In the genomic region with DNA sequence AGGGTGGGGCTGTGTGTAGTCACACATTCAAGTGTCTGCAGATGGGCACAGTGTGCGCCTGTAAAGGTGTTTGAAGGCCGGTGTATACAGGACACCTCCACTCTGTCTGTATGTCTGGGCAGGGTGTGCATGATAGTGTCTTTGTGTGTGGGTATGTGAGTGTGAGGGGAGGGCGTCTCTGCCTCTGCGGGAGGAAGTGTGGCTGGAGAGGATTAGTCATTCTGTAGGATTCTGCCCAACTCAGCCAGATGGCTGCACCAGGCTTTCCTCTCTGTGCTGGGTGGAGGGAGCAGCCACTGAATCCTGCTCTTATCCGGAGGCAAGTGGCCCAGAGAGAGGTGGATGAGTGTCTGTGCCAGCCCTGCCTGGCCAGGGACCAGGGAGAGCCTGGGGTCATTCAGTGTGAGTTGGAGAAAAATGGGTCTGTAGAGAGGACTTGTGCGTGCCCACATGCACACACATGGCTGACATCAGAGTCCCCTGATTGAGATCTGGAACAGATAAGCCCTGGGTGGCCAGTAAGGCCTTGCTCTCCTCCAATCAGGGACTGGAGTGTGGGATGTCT, we compare ENCODE assay signal across 1 cellular context.
TF ChIP-seq lines count a peak whose summit lies in the region.

No MANE protein-coding gene starts in this region.

TF ChIP-seq in SK-N-SH treated with all-trans-retinoic acid at 6 μM for 48 hours, 23 proteins besides CTCF, POLR2A, EP300 and RAD21 (continued from another document):
- TF ChIP-seq TSHZ2 (CRISPR knock-in tag; IDR thresholded peaks at IDR 0.05) (peak; percentile 60; the same call in 1 of the 2 replicates), ZFP3 (CRISPR knock-in tag; IDR thresholded peaks at IDR 0.05) (no peak), RARB (CRISPR knock-in tag; IDR thresholded peaks at IDR 0.05) (no peak), TCF4 (CRISPR knock-in tag; IDR thresholded peaks at IDR 0.05; ENCODE audit: borderline replicate concordance) (peak; percentile 62; the same call in 1 of the 2 replicates), SNAI2 (CRISPR knock-in tag; IDR thresholded peaks at IDR 0.05) (no peak), TOX (CRISPR knock-in tag; IDR thresholded peaks at IDR 0.05; ENCODE audit: borderline replicate concordance) (no peak), PPARA (CRISPR knock-in tag; IDR thresholded peaks at IDR 0.05; ENCODE audit: borderline replicate concordance) (no peak), ZFP30 (CRISPR knock-in tag; IDR thresholded peaks at IDR 0.05) (no peak), CSDC2 (CRISPR knock-in tag; IDR thresholded peaks at IDR 0.05) (no peak)
- TF ChIP-seq, protein P1, sequence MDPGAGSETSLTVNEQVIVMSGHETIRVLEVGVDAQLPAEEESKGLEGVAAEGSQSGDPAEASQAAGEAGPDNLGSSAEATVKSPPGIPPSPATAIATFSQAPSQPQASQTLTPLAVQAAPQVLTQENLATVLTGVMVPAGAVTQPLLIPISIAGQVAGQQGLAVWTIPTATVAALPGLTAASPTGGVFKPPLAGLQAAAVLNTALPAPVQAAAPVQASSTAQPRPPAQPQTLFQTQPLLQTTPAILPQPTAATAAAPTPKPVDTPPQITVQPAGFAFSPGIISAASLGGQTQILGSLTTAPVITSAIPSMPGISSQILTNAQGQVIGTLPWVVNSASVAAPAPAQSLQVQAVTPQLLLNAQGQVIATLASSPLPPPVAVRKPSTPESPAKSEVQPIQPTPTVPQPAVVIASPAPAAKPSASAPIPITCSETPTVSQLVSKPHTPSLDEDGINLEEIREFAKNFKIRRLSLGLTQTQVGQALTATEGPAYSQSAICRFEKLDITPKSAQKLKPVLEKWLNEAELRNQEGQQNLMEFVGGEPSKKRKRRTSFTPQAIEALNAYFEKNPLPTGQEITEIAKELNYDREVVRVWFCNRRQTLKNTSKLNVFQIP (CRISPR knock-in tag; IDR thresholded peaks at IDR 0.05; ENCODE audit: borderline replicate concordance, low read depth), result no peak
